Comparison of ENCODE assay signal across 7 cellular contexts in genomic region chr13:108217307-108218043, GRCh38. TPM values are rescaled to one million over a fixed set of nuclear protein-coding genes. Genes with fewer than 3 reads are reported as not detected.
DNase-seq lines count a peak whose midpoint lies in the region; TF ChIP-seq lines count a peak whose summit lies in the region.
"Not testable (repeated sequence)": the region's sequence is repeated elsewhere in the genome, so short reads cannot be mapped to it uniquely, and the experiment has no call there.

No MANE protein-coding gene starts in this region.

- peak overlapping the region; percentile 90 for H3K56ac ChIP-seq in mesendoderm (ENCODE audit: low read length)

- 62% methylated on average over 26 of the region's 27 CpGs for WGBS in mammary epithelial cell (ENCODE audit: low coverage, missing lambda C conversion rate)
- WGBS in mesendoderm (ENCODE audit: extremely low coverage, insufficient coverage, low lambda C conversion rate): no CpG with 5 or more reads among the region's 27 CpGs
- 71 to 74% methylated on average over 27 of the region's 27 CpGs for WGBS in sigmoid colon, 2 donors

- not testable (repeated sequence) for H3K27me3 Mint-ChIP-seq in activated CD4-positive, alpha-beta T cell treated with anti-CD3 and anti-CD28 coated beads, Interleukin-2, amount 10 ng/mL, durations not matched to agents 24 days and 14 days; glutamatergic neuron (ENCODE audit: unreplicated experiment)

- TF ChIP-seq CTCF in GM06990 (IDR thresholded peaks at IDR 0.05; ENCODE audit: insufficient read depth, low read length, poor library complexity, severe bottlenecking); mammary epithelial cell (conservative IDR thresholded peaks at IDR 0.05 in 1 of 2, IDR thresholded peaks at IDR 0.05 in 1 of 2; ENCODE audit: extremely low read depth in 1 of 2, insufficient read depth in 1 of 2, low read depth in 1 of 2, low read length in 2 of 2); glutamatergic neuron (IDR thresholded peaks at IDR 0.05; ENCODE audit: partially characterized antibody, unreplicated experiment); sigmoid colon (IDR thresholded peaks at IDR 0.05): not testable (repeated sequence)

- intact Hi-C loops in activated CD4-positive, alpha-beta T cell treated with anti-CD3 and anti-CD28 coated beads, Interleukin-2, amount 10 ng/mL, durations not matched to agents 24 days and 14 days (cut with micrococcal nuclease): loop anchor here (1.0 to 5.0 kb wide), 6 partner anchors 17 to 1650 kb away; partner anchors contain the start of genes ARGLU1, IRS2 and TNFSF13B
- intact Hi-C loops in mammary epithelial cell (cut with micrococcal nuclease) (loop anchor here (1.0 to 10.0 kb wide), 2 partner anchors 41 to 63 kb away; no protein-coding TSS in a partner anchor), sigmoid colon (cut with DNase I) (loop anchor here (5.0 kb wide), 2 partner anchors 700 to 1570 kb away; partner anchors contain the start of gene IRS2)

- H3K36me3 ChIP-seq in GM06990 (ENCODE audit: control insufficient read depth, insufficient read depth, low read length); mammary epithelial cell (ENCODE audit: insufficient read depth, low read length); mesendoderm (ENCODE audit: control insufficient read depth, insufficient read depth, low read length); sigmoid colon: not testable (repeated sequence)

- peaks cover 63% of the 10 kb centered on the region for H3K79me2 ChIP-seq in mammary epithelial cell (ENCODE audit: insufficient read depth, low read length)
- H3K79me2 ChIP-seq in mesendoderm (ENCODE audit: control insufficient read depth, insufficient read depth, low read length): peaks cover 19% of the 10 kb centered on the region

- H3K4me2 ChIP-seq in mammary epithelial cell (ENCODE audit: insufficient read depth, low read depth, low read length): peak overlapping the region; percentile 89
- H3K4me2 ChIP-seq in mesendoderm (ENCODE audit: low read length): peak overlapping the region; percentile 77

- not testable (repeated sequence) for H3K9me3 Mint-ChIP-seq in activated CD4-positive, alpha-beta T cell treated with anti-CD3 and anti-CD28 coated beads, Interleukin-2, amount 10 ng/mL, durations not matched to agents 24 days and 14 days
- H3K9me3 Mint-ChIP-seq in glutamatergic neuron (ENCODE audit: unreplicated experiment): peaks cover 12% of the 10 kb centered on the region

- CTCF ChIA-PET in mammary epithelial cell (lab: Charles Lee; ENCODE audit: low non-redundant PET): interaction anchor here (0.7 to 0.8 kb wide), 2 partner anchors 12 to 45 kb away, joined by 3 to 5 read pairs; no protein-coding TSS in a partner anchor

- not testable (repeated sequence) for TF ChIP-seq POLR2A in sigmoid colon (IDR thresholded peaks at IDR 0.05)

- peaks cover 43% of the 10 kb centered on the region for H3K4me1 Mint-ChIP-seq in activated CD4-positive, alpha-beta T cell treated with anti-CD3 and anti-CD28 coated beads, Interleukin-2, amount 10 ng/mL, durations not matched to agents 24 days and 14 days
- peaks cover 30% of the 10 kb centered on the region for H3K4me1 Mint-ChIP-seq in glutamatergic neuron (ENCODE audit: low read depth, unreplicated experiment)

- BruUV-seq in mammary epithelial cell (replicated peaks; lab: Mats Ljungman, UMichigan): TSS peak; percentile 62

- not testable (repeated sequence) for H3K23ac ChIP-seq in mesendoderm (ENCODE audit: low read length)

- not testable (repeated sequence) for TF ChIP-seq EP300 in sigmoid colon (IDR thresholded peaks at IDR 0.05)

- not testable (repeated sequence) for H4K20me1 ChIP-seq in mammary epithelial cell (ENCODE audit: insufficient read depth, low read length)

- not testable (repeated sequence) for H2AK5ac ChIP-seq in mesendoderm (ENCODE audit: low read length)

- peak overlapping the region; percentile 89 for H3K4me3 ChIP-seq in GM06990 (replicated peaks; ENCODE audit: low read depth, low read length)
- peak overlapping the region; percentile 86 to 91 (median 91) for H3K4me3 ChIP-seq in mammary epithelial cell (replicated peaks in 1 of 3; ENCODE audit: insufficient read depth in 1 of 3, low read depth in 2 of 3, low read length in 3 of 3)
- H3K4me3 ChIP-seq in mesendoderm (ENCODE audit: low read length): peak overlapping the region; percentile 37
- peak overlapping the region; percentile 86 to 100 (median 92) for H3K4me3 ChIP-seq in sigmoid colon

- peak overlapping the region; percentile 87 for H4K8ac ChIP-seq in mesendoderm (ENCODE audit: low read depth, low read length)

- H4K5ac ChIP-seq in mesendoderm (ENCODE audit: low read length): not testable (repeated sequence)

- H3K36me3 Mint-ChIP-seq in activated CD4-positive, alpha-beta T cell treated with anti-CD3 and anti-CD28 coated beads, Interleukin-2, amount 10 ng/mL, durations not matched to agents 24 days and 14 days (ENCODE audit: low read depth); glutamatergic neuron (ENCODE audit: unreplicated experiment): not testable (repeated sequence)

- H2BK120ac ChIP-seq in mesendoderm (ENCODE audit: low read depth, low read length): not testable (repeated sequence)

- H3K4me3 Mint-ChIP-seq in activated CD4-positive, alpha-beta T cell treated with anti-CD3 and anti-CD28 coated beads, Interleukin-2, amount 10 ng/mL, durations not matched to agents 24 days and 14 days: peak overlapping the region; percentile 93
- H3K4me3 Mint-ChIP-seq in glutamatergic neuron (ENCODE audit: unreplicated experiment): peak overlapping the region; percentile 86

- not testable (repeated sequence) for DNase-seq in GM06990 (ENCODE audit: extremely low read depth, insufficient read length); activated CD4-positive, alpha-beta T cell treated with anti-CD3 and anti-CD28 coated beads, Interleukin-2, amount 10 ng/mL, durations not matched to agents 24 days and 14 days; mammary epithelial cell; glutamatergic neuron; mesendoderm
- DNase-seq in NCI-H1105 treated with DMSO at 0.1 percent for 48 hours (lab: John Stamatoyannopoulos, UW) (peak; percentile 62), sigmoid colon (peak; percentile 59)

- peak overlapping the region; percentile 83 for H3K27ac ChIP-seq in mammary epithelial cell (ENCODE audit: insufficient read depth, low read depth, low read length)
- H3K27ac ChIP-seq in mesendoderm (ENCODE audit: low read depth, low read length): not testable (repeated sequence)
- H3K27ac ChIP-seq in sigmoid colon: peak overlapping the region; percentile 87 to 94 (median 90)

- H3K9me3 ChIP-seq in mammary epithelial cell (replicated peaks; ENCODE audit: insufficient read depth, low read length); sigmoid colon: not testable (repeated sequence)

- peak overlapping the region; percentile 78 for H3K4ac ChIP-seq in mesendoderm (ENCODE audit: low read depth, low read length)

- H3K27me3 ChIP-seq in GM06990 (replicated peaks; ENCODE audit: control insufficient read depth, insufficient read depth, low read length); mammary epithelial cell (ENCODE audit: insufficient read depth, low read length); mesendoderm (ENCODE audit: insufficient read depth, low read length, poor library complexity); sigmoid colon: not testable (repeated sequence)

- H3K79me1 ChIP-seq in mesendoderm (ENCODE audit: low read length): not testable (repeated sequence)

- H3K18ac ChIP-seq in mesendoderm (ENCODE audit: low read length): peak overlapping the region; percentile 4

- not testable (repeated sequence) for H2BK5ac ChIP-seq in mesendoderm (ENCODE audit: low read length)

- peak overlapping the region; percentile 95 for H2AFZ ChIP-seq in mammary epithelial cell (ENCODE audit: low read depth, low read length)

- not testable (repeated sequence) for H2BK15ac ChIP-seq in mesendoderm (replicated peaks; ENCODE audit: low read depth)

- dilution Hi-C loops in mammary epithelial cell (cut with HindIII; ENCODE audit: low sequenced_read_pairs): not testable (repeated sequence)

- in situ Hi-C loops in mammary epithelial cell (cut with MboI; ENCODE audit: low sequenced_read_pairs in 2 of 2): not testable (repeated sequence)

- peak overlapping the region; percentile 95 for H3K27ac Mint-ChIP-seq in activated CD4-positive, alpha-beta T cell treated with anti-CD3 and anti-CD28 coated beads, Interleukin-2, amount 10 ng/mL, durations not matched to agents 24 days and 14 days
- H3K27ac Mint-ChIP-seq in glutamatergic neuron (ENCODE audit: unreplicated experiment): peak overlapping the region; percentile 94

- H3K4me1 ChIP-seq in mammary epithelial cell (ENCODE audit: insufficient read depth, low read length) (peaks cover 25% of the 10 kb centered on the region), sigmoid colon (peaks cover 0 to 62% (median 47%) of the 10 kb centered on the region in 4 donors)
- H3K4me1 ChIP-seq in mesendoderm (ENCODE audit: control insufficient read depth, low read depth, low read length): not testable (repeated sequence)

- H3K9ac ChIP-seq in mammary epithelial cell (ENCODE audit: insufficient read depth, low read length): peak overlapping the region; percentile 90
- H3K9ac ChIP-seq in mesendoderm (ENCODE audit: low read length): peak overlapping the region; percentile 79

RNA-seq across cellular contexts. Expression of gene ABHD13, which starts 0.7 kb away (rescaled TPM):
- total RNA-seq in activated CD4-positive, alpha-beta T cell treated with anti-CD3 and anti-CD28 coated beads, Interleukin-2, amount 10 ng/mL, durations not matched to agents 24 days and 14 days: 7.6 and 8.0 TPM in 2 replicates
- 10 to 100 TPM; 10.1 to 13.3 TPM for total RNA-seq in mammary epithelial cell
- polyA plus RNA-seq in mammary epithelial cell: 3.9 TPM
- 2.1 TPM for polyA minus RNA-seq in mammary epithelial cell
- total RNA-seq in glutamatergic neuron (ENCODE audit: unreplicated experiment): 8.7 TPM
- polyA plus RNA-seq in mesendoderm (2013, experiment 1 of 2): 5.3 TPM
- polyA plus RNA-seq in mesendoderm (2013, experiment 2 of 2): 5.1 TPM
- total RNA-seq in sigmoid colon: 10 to 100 TPM; 13.0 to 15.7 (median 14.2) TPM
- polyA plus RNA-seq in sigmoid colon: 1 to 10 TPM; 4.2 to 6.1 (median 4.9) TPM

RNA-seq across cellular contexts. Expression of gene LIG4, which starts 2.1 kb away (rescaled TPM):
- total RNA-seq in activated CD4-positive, alpha-beta T cell treated with anti-CD3 and anti-CD28 coated beads, Interleukin-2, amount 10 ng/mL, durations not matched to agents 24 days and 14 days: 8.2 and 8.6 TPM in 2 replicates
- total RNA-seq in mammary epithelial cell: 10 to 100 TPM; 15.2 to 16.4 TPM
- 3.7 TPM for polyA plus RNA-seq in mammary epithelial cell
- 5.9 TPM for polyA minus RNA-seq in mammary epithelial cell
- total RNA-seq in glutamatergic neuron (ENCODE audit: unreplicated experiment): 19.8 TPM
- polyA plus RNA-seq in mesendoderm (2013, experiment 1 of 2): 4.4 TPM
- 4.4 TPM for polyA plus RNA-seq in mesendoderm (2013, experiment 2 of 2)
- total RNA-seq in sigmoid colon: 10 to 100 TPM in 2 of 4 donors, 1 to 10 TPM in 2; 8.3 to 11.5 (median 10.0) TPM
- 1 to 10 TPM; 5.4 to 7.4 (median 6.4) TPM for polyA plus RNA-seq in sigmoid colon

RNA-seq across cellular contexts. Expression of gene TNFSF13B, which starts 52.0 kb away (rescaled TPM):
- 2.7 TPM in 2 replicates for total RNA-seq in activated CD4-positive, alpha-beta T cell treated with anti-CD3 and anti-CD28 coated beads, Interleukin-2, amount 10 ng/mL, durations not matched to agents 24 days and 14 days
- 1 to 10 TPM; 1.6 to 1.7 TPM for total RNA-seq in mammary epithelial cell
- polyA plus RNA-seq in mammary epithelial cell: 0.11 TPM
- not detected for polyA minus RNA-seq in mammary epithelial cell
- total RNA-seq in glutamatergic neuron (ENCODE audit: unreplicated experiment): 0.47 TPM
- polyA plus RNA-seq in mesendoderm (2013, experiment 1 of 2): 0.24 TPM
- polyA plus RNA-seq in mesendoderm (2013, experiment 2 of 2): 0.18 TPM
- total RNA-seq in sigmoid colon: 1 to 10 TPM; 1.1 to 4.5 (median 2.9) TPM
- 10 to 100 TPM in 1 of 3 donors, 1 to 10 TPM in 2; 1.8 to 11.5 (median 3.7) TPM for polyA plus RNA-seq in sigmoid colon

Comparison
In these comparisons a context has a peak if more than half of its experiments do, and no peak if none do; other contexts are left out.
1. H3K4me3 ChIP-seq: peak in every context shown above with its lines; median percentile 92 in sigmoid colon; 91 in mammary epithelial cell; 89 in GM06990; 37 in mesendoderm.